Comparison of ENCODE assay signal across 20 cellular contexts in genomic region chr1:235776396-235776795, GRCh38.
DNase-seq lines count a peak whose midpoint lies in the region; ATAC-seq and TF ChIP-seq lines count a peak whose summit lies in the region.
"Had no signal": no experiment of that assay in that cellular context is flagged by ENCODE, and none has a peak within 500 bp of the region (broad histone marks: within the 10 kb centered on the region; RNA-seq: fewer than 3 reads in every experiment).

No MANE protein-coding gene starts in this region.

- no peak overlapping the region for H3K9ac ChIP-seq in SK-N-SH

- H3K27me3 Mint-ChIP-seq in chondrocyte (ENCODE audit: low read depth): no peaks in the 10 kb centered on the region
- H3K27me3 Mint-ChIP-seq in effector memory CD8-positive, alpha-beta T cell: no peaks in the 10 kb centered on the region
- H3K27me3 Mint-ChIP-seq: CD4-positive, alpha-beta T cell; IgD-negative memory B cell had no signal

- no peaks in the 10 kb centered on the region for H3K4me1 Mint-ChIP-seq in chondrocyte (ENCODE audit: low read depth)
- H3K4me1 Mint-ChIP-seq in effector memory CD8-positive, alpha-beta T cell (ENCODE audit: low read depth in 2 of 2): peaks cover 0 to 5% of the 10 kb centered on the region in 2 donors
- H3K4me1 Mint-ChIP-seq: IgD-negative memory B cell had no signal

- peaks cover 10 to 13% of the 10 kb centered on the region in 2 experiments for H3K36me3 ChIP-seq in SK-N-SH (replicated peaks in 1 of 2; ENCODE audit: control insufficient read depth in 1 of 2, insufficient read depth in 2 of 2, low read length in 1 of 2)

- no peaks in the 10 kb centered on the region for H3K4me1 ChIP-seq in SK-N-SH (ENCODE audit: control insufficient read depth in 1 of 2, insufficient read depth in 2 of 2, low read depth in 1 of 2, low read length in 1 of 2)
- H3K4me1 ChIP-seq: Caco-2 had no signal

- no peak overlapping the region for H3K27ac ChIP-seq in SK-N-SH (ENCODE audit: low read depth in 2 of 2, low read length in 1 of 2)
- no peak overlapping the region for H3K27ac ChIP-seq in substantia nigra (ENCODE audit: low read depth, low read length, poor library complexity, severe bottlenecking)
- H3K27ac ChIP-seq: 22Rv1, HL-60 had no signal

- no peaks in the 10 kb centered on the region for H4K20me1 ChIP-seq in SK-N-SH (ENCODE audit: insufficient read depth)

- no peak overlapping the region for H3K4me3 Mint-ChIP-seq in chondrocyte (ENCODE audit: unreplicated experiment)
- no peak overlapping the region for H3K4me3 Mint-ChIP-seq in effector memory CD8-positive, alpha-beta T cell
- H3K4me3 Mint-ChIP-seq: CD4-positive, alpha-beta T cell; IgD-negative memory B cell had no signal

- H3K9me2 ChIP-seq in SK-N-SH: no peaks in the 10 kb centered on the region

- no peak for ATAC-seq in SK-N-SH treated with all-trans-retinoic acid at 6 μM for 48 hours
- ATAC-seq in effector memory CD8-positive, alpha-beta T cell (replicated peaks): no peak

- H3K4me3 ChIP-seq in SK-N-SH (ENCODE audit: low read depth in 2 of 2, low read length in 1 of 2) (no peak overlapping the region), fibroblast of mammary gland (ENCODE audit: control insufficient read depth, low read depth, low read length) (no peak overlapping the region)

- H2AFZ ChIP-seq in SK-N-SH (ENCODE audit: low read depth): no peak overlapping the region

- H3K79me2 ChIP-seq in SK-N-SH (ENCODE audit: insufficient read depth): no peaks in the 10 kb centered on the region

- TF ChIP-seq RAD21 in SK-N-SH (IDR thresholded peaks at IDR 0.05; ENCODE audit: low read length): no peak

- no peak overlapping the region for H3K27ac Mint-ChIP-seq in chondrocyte (ENCODE audit: unreplicated experiment)
- peak overlapping the region in 1 of 2 donors; percentile 8 for H3K27ac Mint-ChIP-seq in effector memory CD8-positive, alpha-beta T cell
- H3K27ac Mint-ChIP-seq: CD4-positive, alpha-beta T cell; IgD-negative memory B cell had no signal

- TF ChIP-seq EP300 in SK-N-SH (IDR thresholded peaks at IDR 0.05; ENCODE audit: borderline replicate concordance in 1 of 2, low read depth in 1 of 2, low read length in 1 of 2): no peak

- H3F3A ChIP-seq in SK-N-SH (replicated peaks; ENCODE audit: insufficient read depth): no peaks in the 10 kb centered on the region

- H3K36me3 Mint-ChIP-seq in chondrocyte (ENCODE audit: low read depth): peaks cover 4% of the 10 kb centered on the region
- H3K36me3 Mint-ChIP-seq in effector memory CD8-positive, alpha-beta T cell (ENCODE audit: insufficient read depth): peaks cover 39% of the 10 kb centered on the region

- H3K27me3 ChIP-seq in SK-N-SH (ENCODE audit: insufficient read depth): no peaks in the 10 kb centered on the region

- TF ChIP-seq CTCF in SK-N-SH (IDR thresholded peaks at IDR 0.05) (no peak), fibroblast of mammary gland (conservative IDR thresholded peaks at IDR 0.05; ENCODE audit: control insufficient read depth, insufficient read depth, low read depth, low read length) (no peak), chondrocyte (IDR thresholded peaks at IDR 0.05) (no peak)

- CTCF ChIA-PET in SK-N-SH (lab: Yijun Ruan, JAX): interaction anchor here (1.0 to 1.9 kb wide), 3 partner anchors 196 to 272 kb away, joined by 3 to 7 read pairs (median 6); partner anchors contain the start of gene B3GALNT2

- POLR2A ChIA-PET in SK-N-SH (lab: Yijun Ruan, JAX): no interaction called here

- no peaks in the 10 kb centered on the region for H3K9me3 ChIP-seq in SK-N-SH
- H3K9me3 ChIP-seq: Caco-2 had no signal

- DNase-seq in SK-N-SH (no peak), NCI-H69 (lab: John Stamatoyannopoulos, UW) (peak; percentile 13), fibroblast of mammary gland (ENCODE audit: low read depth) (peak; percentile 20), stromal cell of bone marrow (ENCODE audit: low read depth) (peak; percentile 9), chondrocyte (ENCODE audit: low spot score) (no peak), substantia nigra (lab: John Stamatoyannopoulos, UW) (no peak)
- DNase-seq in effector memory CD8-positive, alpha-beta T cell: no peak
- DNase-seq: Caco-2; CD4-positive, alpha-beta T cell; Kasumi-1; NCI-H1105 treated with DMSO at 0.1 percent for 48 hours; NCI-H1694; NCI-H2081 treated with DMSO at 0.1 percent for 48 hours; NCI-H774; RPMI8226; SIG-M5 had no signal

- WGBS in SK-N-SH (ENCODE audit: low lambda C conversion rate): 57% methylated on average over 3 of the region's 3 CpGs

- H3K9me3 Mint-ChIP-seq in chondrocyte (ENCODE audit: low read depth): no peaks in the 10 kb centered on the region
- no peaks in the 10 kb centered on the region for H3K9me3 Mint-ChIP-seq in effector memory CD8-positive, alpha-beta T cell
- H3K9me3 Mint-ChIP-seq: CD4-positive, alpha-beta T cell; IgD-negative memory B cell had no signal

- no peak overlapping the region for H3K4me2 ChIP-seq in SK-N-SH

TF ChIP-seq in SK-N-SH, 30 proteins besides CTCF, POLR2A, EP300 and RAD21:
- no peak for TF ChIP-seq ELF1 (IDR thresholded peaks at IDR 0.05)
- 0 out of 2 replicates have a peak, but pooled peaks have one; percentile 8 for TF ChIP-seq JUND (IDR thresholded peaks at IDR 0.05)

TF ChIP-seq in SK-N-SH treated with all-trans-retinoic acid at 6 μM for 48 hours, 23 proteins besides CTCF, POLR2A, EP300 and RAD21 (continues in another document):
- TF ChIP-seq SNAI2 (CRISPR knock-in tag; IDR thresholded peaks at IDR 0.05): no peak
- TF ChIP-seq ZNF8 (CRISPR knock-in tag; IDR thresholded peaks at IDR 0.05): no peak
- TF ChIP-seq, protein P1, sequence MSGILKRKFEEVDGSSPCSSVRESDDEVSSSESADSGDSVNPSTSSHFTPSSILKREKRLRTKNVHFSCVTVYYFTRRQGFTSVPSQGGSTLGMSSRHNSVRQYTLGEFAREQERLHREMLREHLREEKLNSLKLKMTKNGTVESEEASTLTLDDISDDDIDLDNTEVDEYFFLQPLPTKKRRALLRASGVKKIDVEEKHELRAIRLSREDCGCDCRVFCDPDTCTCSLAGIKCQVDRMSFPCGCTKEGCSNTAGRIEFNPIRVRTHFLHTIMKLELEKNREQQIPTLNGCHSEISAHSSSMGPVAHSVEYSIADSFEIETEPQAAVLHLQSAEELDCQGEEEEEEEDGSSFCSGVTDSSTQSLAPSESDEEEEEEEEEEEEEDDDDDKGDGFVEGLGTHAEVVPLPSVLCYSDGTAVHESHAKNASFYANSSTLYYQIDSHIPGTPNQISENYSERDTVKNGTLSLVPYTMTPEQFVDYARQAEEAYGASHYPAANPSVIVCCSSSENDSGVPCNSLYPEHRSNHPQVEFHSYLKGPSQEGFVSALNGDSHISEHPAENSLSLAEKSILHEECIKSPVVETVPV (CRISPR knock-in tag; IDR thresholded peaks at IDR 0.05): no peak
- no peak for TF ChIP-seq ZNF70 (CRISPR knock-in tag; IDR thresholded peaks at IDR 0.05)
- TF ChIP-seq CREB5 (CRISPR knock-in tag; IDR thresholded peaks at IDR 0.05; ENCODE audit: low read depth): no peak
- TF ChIP-seq POU6F1 (CRISPR knock-in tag; IDR thresholded peaks at IDR 0.05; ENCODE audit: borderline replicate concordance, low read depth): no peak
- TF ChIP-seq ARNTL (CRISPR knock-in tag; IDR thresholded peaks at IDR 0.05; ENCODE audit: borderline replicate concordance, low read depth): no peak
- TF ChIP-seq RARB (CRISPR knock-in tag; IDR thresholded peaks at IDR 0.05): no peak
- TF ChIP-seq ESRRG (CRISPR knock-in tag; IDR thresholded peaks at IDR 0.05): no peak
- no peak for TF ChIP-seq PPARA (CRISPR knock-in tag; IDR thresholded peaks at IDR 0.05; ENCODE audit: borderline replicate concordance)
- no peak for TF ChIP-seq TCF4 (CRISPR knock-in tag; IDR thresholded peaks at IDR 0.05; ENCODE audit: borderline replicate concordance)
- TF ChIP-seq OSR1 (CRISPR knock-in tag; IDR thresholded peaks at IDR 0.05): no peak
- TF ChIP-seq ZFP30 (CRISPR knock-in tag; IDR thresholded peaks at IDR 0.05): no peak
- TF ChIP-seq BACH2 (CRISPR knock-in tag; IDR thresholded peaks at IDR 0.05; ENCODE audit: borderline replicate concordance): no peak

Comparison
In these comparisons a context has a peak if more than half of its experiments do, and no peak if none do; other contexts are left out.
1. DNase-seq: peak in NCI-H69 (single experiment), fibroblast of mammary gland (single experiment) and stromal cell of bone marrow (single experiment); none in SK-N-SH (single experiment), chondrocyte (single experiment), substantia nigra (0 of 49) and effector memory CD8-positive, alpha-beta T cell (0 of 3).